ENCODE assay signal across 10 cellular contexts in genomic region chr11:57779275-57779674, GRCh38. TPM values are rescaled to one million over a fixed set of nuclear protein-coding genes. Genes with fewer than 3 reads are reported as not detected.
DNase-seq lines count a peak whose midpoint lies in the region; ATAC-seq and TF ChIP-seq lines count a peak whose summit lies in the region.
"Had no signal": no experiment of that assay in that cellular context is flagged by ENCODE, and none has a peak within 500 bp of the region (broad histone marks: within the 10 kb centered on the region; RNA-seq: fewer than 3 reads in every experiment).

No MANE protein-coding gene starts in this region.

- peak overlapping the region; percentile 83 for H3K9ac ChIP-seq in smooth muscle cell (ENCODE audit: low read depth)

- H3K27ac ChIP-seq in HEK293 (ENCODE audit: extremely low read depth, low read depth, low read length), result peak overlapping the region; percentile 42; the same call in 1 of the 2 replicates
- H3K27ac ChIP-seq in smooth muscle cell (ENCODE audit: low read depth), result peak overlapping the region; percentile 96

- H3K36me3 ChIP-seq in HEK293 (ENCODE audit: control insufficient read depth in 2 of 2, insufficient read depth in 1 of 2, low read length in 2 of 2), result no peaks in the 10 kb centered on the region
- no peaks in the 10 kb centered on the region for H3K36me3 ChIP-seq in smooth muscle cell (ENCODE audit: low read depth)

- TF ChIP-seq CTCF in HEK293 (tag by site-specific recombination; IDR thresholded peaks at IDR 0.05) (no peak), smooth muscle cell (IDR thresholded peaks at IDR 0.05; ENCODE audit: borderline replicate concordance, insufficient read depth, poor library complexity, severe bottlenecking) (no peak)

- H4K20me1 ChIP-seq in smooth muscle cell (ENCODE audit: low read depth), result peaks cover 100% of the 10 kb centered on the region

- POLR2A ChIA-PET in HEK293 (lab: Yijun Ruan, JAX), result interaction anchor here (0.6 to 2.1 kb wide), 6 partner anchors 17 to 335 kb away, joined by 3 to 50 read pairs (median 10); partner anchors contain the start of genes BTBD18, CTNND1 and SELENOH

- no peak overlapping the region for H2AFZ ChIP-seq in smooth muscle cell (ENCODE audit: low read depth)

- H3F3A ChIP-seq in smooth muscle cell (ENCODE audit: low read depth), result peaks cover 46% of the 10 kb centered on the region

- WGBS in smooth muscle cell (ENCODE audit: low lambda C conversion rate), result 15% methylated on average over 1 of the region's 1 CpG

- H3K4me3 ChIP-seq in HEK293 (ENCODE audit: low read depth, low read length) (no peak overlapping the region), smooth muscle cell (peak overlapping the region; percentile 39)

- no peaks in the 10 kb centered on the region for H3K9me3 ChIP-seq in HEK293 (ENCODE audit: control insufficient read depth, insufficient read depth, low read depth, low read length)
- H3K9me3 ChIP-seq in smooth muscle cell (replicated peaks; ENCODE audit: low read depth), result no peaks in the 10 kb centered on the region

- H3K4me2 ChIP-seq in smooth muscle cell, result peak overlapping the region; percentile 82

- ATAC-seq in HG02571 (IDR thresholded peaks at IDR 0.05; ENCODE audit: unreplicated experiment), result no peak

- in situ Hi-C loops in KBM-7 (cut with MboI; ENCODE audit: low pct_unique_long_range_greater_than_20kb, low sequenced_read_pairs), result no loop called here

- peaks cover 92% of the 10 kb centered on the region for H3K79me2 ChIP-seq in smooth muscle cell (ENCODE audit: low read depth)

- DNase-seq in cerebellar cortex (ENCODE audit: low spot score) (peak; percentile 24), kidney tubule cell (ENCODE audit: low spot score) (peak; percentile 57), smooth muscle cell (lab: John Stamatoyannopoulos, UW; ENCODE audit: unreplicated experiment) (no peak), NCI-H345 (lab: John Stamatoyannopoulos, UW) (no peak), KBM-7 (no peak)
- no peak for DNase-seq in stimulated activated CD4-positive, alpha-beta T cell treated with anti-CD3 and anti-CD28 coated beads, Interleukin-15, amount 100 ng/mL, for 24 hours
- DNase-seq: effector CD8-positive, alpha-beta T cell; stimulated activated naive CD4-positive, alpha-beta T cell had no signal

- H3K4me1 ChIP-seq in HEK293 (ENCODE audit: control insufficient read depth, insufficient read depth, low read length) (peaks cover 12% of the 10 kb centered on the region; the same call in 1 of the 2 replicates), smooth muscle cell (ENCODE audit: low read depth) (peaks cover 75% of the 10 kb centered on the region)

- CTCF ChIA-PET in HEK293 (lab: Yijun Ruan, JAX), result interaction anchor here (0.6 to 1.4 kb wide), 9 partner anchors 14 to 787 kb away, joined by 3 to 14 read pairs (median 3); partner anchors contain the start of genes BTBD18 and CTNND1

- no peaks in the 10 kb centered on the region for H3K27me3 ChIP-seq in smooth muscle cell (ENCODE audit: low read depth)

TF ChIP-seq in HEK293, 187 proteins besides CTCF, POLR2A, EP300 and RAD21:
- TF ChIP-seq GLI2 (tag by site-specific recombination; IDR thresholded peaks at IDR 0.05; ENCODE audit: borderline replicate concordance, low read depth) (no peak), PRDM4 (tag by site-specific recombination; IDR thresholded peaks at IDR 0.05) (no peak), ZNF350 (tag by site-specific recombination; IDR thresholded peaks at IDR 0.05) (no peak), ZFHX2 (tag by site-specific recombination; conservative IDR thresholded peaks at IDR 0.05) (no peak), ZNF544 (tag by site-specific recombination; IDR thresholded peaks at IDR 0.05) (no peak), SP2 (tag by site-specific recombination; IDR thresholded peaks at IDR 0.05) (no peak), ZNF202 (tag by site-specific recombination; IDR thresholded peaks at IDR 0.05; ENCODE audit: borderline replicate concordance) (no peak), ZNF324 (tag by site-specific recombination; IDR thresholded peaks at IDR 0.05) (no peak), ZNF24 (tag by site-specific recombination; IDR thresholded peaks at IDR 0.05) (no peak), HIC1 (tag by site-specific recombination; IDR thresholded peaks at IDR 0.05) (no peak), ZNF184 (tag by site-specific recombination; IDR thresholded peaks at IDR 0.05) (no peak), ZNF768 (tag by site-specific recombination; IDR thresholded peaks at IDR 0.05) (no peak), ZNF530 (tag by site-specific recombination; IDR thresholded peaks at IDR 0.05; ENCODE audit: low read depth) (no peak), GLI4 (tag by site-specific recombination; IDR thresholded peaks at IDR 0.05) (no peak)
TF ChIP-seq in HEK293: peak in this region for 0.

RNA-seq across cellular contexts. Expression of gene CTNND1, which starts 17.7 kb away (rescaled TPM):
- total RNA-seq in smooth muscle cell, result 135 and 156 TPM in 2 replicates
- 66.0 and 74.8 TPM in 2 replicates for polyA plus RNA-seq in smooth muscle cell

RNA-seq across cellular contexts. Expression of gene BTBD18, which starts 27.7 kb away (rescaled TPM):
- total RNA-seq in smooth muscle cell, result not detected in 2 replicates
- polyA plus RNA-seq in smooth muscle cell, result 0.22 and 0.50 TPM in 2 replicates

RNA-seq across cellular contexts. Expression of gene SELENOH, which starts 38.0 kb away (rescaled TPM):
- total RNA-seq in smooth muscle cell, result 120 and 131 TPM in 2 replicates
- polyA plus RNA-seq in smooth muscle cell, result 141 and 143 TPM in 2 replicates

Comparison
In these comparisons a context has a peak if more than half of its experiments do, and no peak if none do; other contexts are left out.
1. DNase-seq: peak in cerebellar cortex (single experiment) and kidney tubule cell (single experiment); none in smooth muscle cell (single experiment), stimulated activated CD4-positive, alpha-beta T cell treated with anti-CD3 and anti-CD28 coated beads, Interleukin-15, amount 100 ng/mL, for 24 hours (single experiment), NCI-H345 (single experiment) and KBM-7 (single experiment).